In genomic region chr3:194395201-194395600, GRCh38 we compare ENCODE assay signal across 9 cellular contexts. TPM values are rescaled to one million over a fixed set of nuclear protein-coding genes. Genes with fewer than 3 reads are reported as not detected.
DNase-seq lines count a peak whose midpoint lies in the region; ATAC-seq lines count a peak whose summit lies in the region.
"Had no signal": no experiment of that assay in that cellular context is flagged by ENCODE, and none has a peak within 500 bp of the region (broad histone marks: within the 10 kb centered on the region; RNA-seq: fewer than 3 reads in every experiment).

No MANE protein-coding gene starts in this region.

- ATAC-seq in naive B cell (ENCODE audit: low read depth in 2 of 2), result no peak

- DNase-seq in EH (ENCODE audit: low read depth) (peak; percentile 15), NCI-H2029 (lab: John Stamatoyannopoulos, UW) (peak; percentile 19), naive B cell (no peak), SKM-1 (lab: John Stamatoyannopoulos, UW; ENCODE audit: unreplicated experiment) (no peak), cortex of kidney (lab: John Stamatoyannopoulos, UW) (no peak), pons (ENCODE audit: low spot score) (no peak)
- peak; percentile 12 for DNase-seq in activated naive CD8-positive, alpha-beta T cell treated with anti-CD3 and anti-CD28 coated beads for 36 hours
- DNase-seq: central memory CD4-positive, alpha-beta T cell had no signal

- H3K36me3 Mint-ChIP-seq in activated naive CD8-positive, alpha-beta T cell treated with anti-CD3 and anti-CD28 coated beads for 36 hours, result peaks cover 3% of the 10 kb centered on the region
- peaks cover 8 to 11% of the 10 kb centered on the region in 2 donors for H3K36me3 Mint-ChIP-seq in naive B cell

- H3K4me1 Mint-ChIP-seq in activated naive CD8-positive, alpha-beta T cell treated with anti-CD3 and anti-CD28 coated beads for 36 hours, result peaks cover 53% of the 10 kb centered on the region
- H3K4me1 Mint-ChIP-seq in naive B cell, result peaks cover 22 to 34% (median 30%) of the 10 kb centered on the region in 3 donors

- H3K27ac Mint-ChIP-seq in activated naive CD8-positive, alpha-beta T cell treated with anti-CD3 and anti-CD28 coated beads for 36 hours, result peak overlapping the region; percentile 74
- no peak overlapping the region for H3K27ac Mint-ChIP-seq in naive B cell

- H3K4me3 Mint-ChIP-seq in activated naive CD8-positive, alpha-beta T cell treated with anti-CD3 and anti-CD28 coated beads for 36 hours, result peak overlapping the region; percentile 53
- H3K4me3 Mint-ChIP-seq in naive B cell, result peak overlapping the region in 7 of 8 donors; percentile 30 to 86 (median 57)

- no peaks in the 10 kb centered on the region for H3K27me3 Mint-ChIP-seq in activated naive CD8-positive, alpha-beta T cell treated with anti-CD3 and anti-CD28 coated beads for 36 hours
- H3K27me3 Mint-ChIP-seq in naive B cell, result peaks cover 33 to 75% (median 44%) of the 10 kb centered on the region in 3 donors

- peaks cover 11% of the 10 kb centered on the region for H3K9me3 Mint-ChIP-seq in activated naive CD8-positive, alpha-beta T cell treated with anti-CD3 and anti-CD28 coated beads for 36 hours
- H3K9me3 Mint-ChIP-seq in naive B cell, result peaks cover 5 to 14% (median 10%) of the 10 kb centered on the region in 7 donors

RNA-seq across cellular contexts. Expression of gene GP5, which starts 3.9 kb away (rescaled TPM):
- under 1 TPM; 0.80 TPM for total RNA-seq in activated naive CD8-positive, alpha-beta T cell treated with anti-CD3 and anti-CD28 coated beads for 36 hours
- polyA plus RNA-seq in naive B cell (ENCODE audit: low read depth in 6 of 6), result under 1 TPM in 2 of 6 donors, not detected in 4; 0.17 to 0.21 TPM

RNA-seq across cellular contexts. Expression of gene LRRC15, which starts 25.7 kb away (rescaled TPM):
- total RNA-seq in activated naive CD8-positive, alpha-beta T cell treated with anti-CD3 and anti-CD28 coated beads for 36 hours, result not detected
- not detected for polyA plus RNA-seq in naive B cell (ENCODE audit: low read depth in 6 of 6)

RNA-seq across cellular contexts. Expression of gene CPN2, which starts 44.1 kb away (rescaled TPM):
- not detected for total RNA-seq in activated naive CD8-positive, alpha-beta T cell treated with anti-CD3 and anti-CD28 coated beads for 36 hours
- polyA plus RNA-seq in naive B cell (ENCODE audit: low read depth in 6 of 6), result not detected
- total RNA-seq: right atrium auricular region had no signal

Comparison
In these comparisons a context has a peak if more than half of its experiments do, and no peak if none do; other contexts are left out.
1. DNase-seq: peak in EH (single experiment), NCI-H2029 (single experiment) and activated naive CD8-positive, alpha-beta T cell treated with anti-CD3 and anti-CD28 coated beads for 36 hours (single experiment); none in naive B cell (single experiment), SKM-1 (single experiment), cortex of kidney (single experiment) and pons (single experiment).